17 cellular contexts compared by ENCODE assay signal in the genomic region with DNA sequence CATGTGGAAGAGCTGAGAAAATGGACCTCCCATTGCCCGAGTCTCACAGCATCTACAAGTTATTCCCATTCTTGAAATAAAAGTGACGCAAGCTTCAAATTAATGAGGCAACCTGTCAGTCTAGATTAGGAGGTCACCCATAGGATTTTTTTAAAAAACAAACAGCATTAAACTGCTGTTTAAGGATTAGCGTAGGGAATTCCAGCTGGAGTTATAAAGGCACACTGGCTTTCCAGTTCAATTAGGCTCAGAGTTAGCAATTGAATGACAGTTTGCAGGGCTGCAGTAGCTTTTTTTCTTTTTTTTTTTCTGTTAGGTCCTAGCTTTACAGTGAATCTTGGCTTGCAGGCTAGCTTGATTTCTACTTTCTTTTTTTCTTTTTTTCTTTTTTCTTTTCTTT. TPM values are rescaled to one million over a fixed set of nuclear protein-coding genes. Genes with fewer than 3 reads are reported as not detected.
A peak's percentile ranks its signal among the peaks of the same experiment; 100 is the strongest.
DNase-seq lines count a peak whose midpoint lies in the region; ATAC-seq, FAIRE-seq and TF ChIP-seq lines count a peak whose summit lies in the region.
"Had no signal": no experiment of that assay in that cellular context is flagged by ENCODE, and none has a peak within 500 bp of the region (broad histone marks: within the 10 kb centered on the region; RNA-seq: fewer than 3 reads in every experiment).

No MANE protein-coding gene starts in this region.

- no peak for DNase-seq in K562 (ENCODE audit: extremely low read depth in 1 of 4, low spot score in 3 of 4)
- DNase-seq in left lung: no peak
- no peak for DNase-seq in glutamatergic neuron
- DNase-seq in DMS 273 (lab: John Stamatoyannopoulos, UW; ENCODE audit: unreplicated experiment): no peak
- DNase-seq: ACHN, C1 segment of cervical spinal cord, DMS79 treated with DMSO at 0.1 percent for 48 hours, MV-4-11, NCI-H1694 treated with DMSO at 0.1 percent for 48 hours, NCI-H510A, PC-9 had no signal

- BruUV-seq in K562 (replicated peaks; lab: Mats Ljungman, UMichigan): no TSS peak

- H3K36me3 ChIP-seq in K562 (ENCODE audit: control insufficient read depth, insufficient read depth, low read length) (no peaks in the 10 kb centered on the region; the same call in 2 of the 3 replicates), left lung (no peaks in the 10 kb centered on the region)

- no peak overlapping the region for H3K4me2 ChIP-seq in K562 (ENCODE audit: insufficient read depth, low read length)
- H3K4me2 ChIP-seq: KMS-11, PC-9 had no signal

- H3K9me3 Mint-ChIP-seq in stimulated activated memory B cell treated with anti-CD40 and anti-IgM and Interleukin-4, amounts not matched to agents 10 μg/mL and 1 μg/mL and 100 μg/mL, for 72 hours: no peaks in the 10 kb centered on the region
- no peaks in the 10 kb centered on the region for H3K9me3 Mint-ChIP-seq in glutamatergic neuron (ENCODE audit: unreplicated experiment)

- TF ChIP-seq RAD21 in Ishikawa (IDR thresholded peaks at IDR 0.05; ENCODE audit: low read depth): no peak
- TF ChIP-seq RAD21 in K562 (CRISPR knock-in tag; conservative IDR thresholded peaks at IDR 0.05 in 1 of 2, IDR thresholded peaks at IDR 0.05 in 1 of 2): no peak

- no peak overlapping the region for H3K4me3 Mint-ChIP-seq in stimulated activated memory B cell treated with anti-CD40 and anti-IgM and Interleukin-4, amounts not matched to agents 10 μg/mL and 1 μg/mL and 100 μg/mL, for 72 hours
- no peak overlapping the region for H3K4me3 Mint-ChIP-seq in glutamatergic neuron (ENCODE audit: unreplicated experiment)

- WGBS in K562 (ENCODE audit: insufficient coverage, low coverage, missing lambda C conversion rate): 60% methylated on average over 1 of the region's 3 CpGs

- H3K4me1 ChIP-seq in K562 (replicated peaks in 1 of 2; ENCODE audit: control insufficient read depth in 2 of 2, insufficient read depth in 2 of 2, low read length in 2 of 2): peaks cover 5 to 16% of the 10 kb centered on the region in 2 experiments; a peak in 4 of 5 replicates
- peaks cover 0 to 28% of the 10 kb centered on the region in 2 donors for H3K4me1 ChIP-seq in left lung

- peak overlapping the region; percentile 48 for H3K27ac Mint-ChIP-seq in stimulated activated memory B cell treated with anti-CD40 and anti-IgM and Interleukin-4, amounts not matched to agents 10 μg/mL and 1 μg/mL and 100 μg/mL, for 72 hours
- H3K27ac Mint-ChIP-seq in glutamatergic neuron (ENCODE audit: unreplicated experiment): no peak overlapping the region

- no peak for FAIRE-seq in K562 (lab: Jason Lieb, UNC)

- POLR2A ChIA-PET in K562 (lab: Yijun Ruan, JAX): no interaction called here

- TF ChIP-seq EP300 in Ishikawa (IDR thresholded peaks at IDR 0.05; ENCODE audit: borderline replicate concordance) (no peak), K562 (IDR thresholded peaks at IDR 0.05; ENCODE audit: low read length) (no peak)

- H4K20me1 ChIP-seq in K562 (replicated peaks; ENCODE audit: control insufficient read depth, insufficient read depth, low read length): no peaks in the 10 kb centered on the region

- no peak for TF ChIP-seq CTCF in K562 (IDR thresholded peaks at IDR 0.05 in 2 of 3, conservative IDR thresholded peaks at IDR 0.05 in 1 of 3; ENCODE audit: insufficient read depth in 2 of 3, low read depth in 1 of 3, low read length in 3 of 3)
- TF ChIP-seq CTCF in left lung (IDR thresholded peaks at IDR 0.05): no peak
- TF ChIP-seq CTCF in glutamatergic neuron (IDR thresholded peaks at IDR 0.05; ENCODE audit: partially characterized antibody, unreplicated experiment): no peak

- no peaks in the 10 kb centered on the region for H3K9me1 ChIP-seq in K562 (ENCODE audit: control insufficient read depth, insufficient read depth, low read length)

- no peaks in the 10 kb centered on the region for H3K79me2 ChIP-seq in K562 (ENCODE audit: control insufficient read depth, insufficient read depth, low read length)

- H3K27ac ChIP-seq in K562 (ENCODE audit: extremely low read depth, low read depth, low read length) (no peak overlapping the region), left lung (peak overlapping the region; percentile 7 to 72)
- H3K27ac ChIP-seq: KMS-11, PC-9, RWPE1 had no signal

- no peaks in the 10 kb centered on the region for H3K27me3 ChIP-seq in K562 (ENCODE audit: control insufficient read depth in 2 of 2, insufficient read depth in 2 of 2, low read length in 2 of 2)
- H3K27me3 ChIP-seq in left lung: no peaks in the 10 kb centered on the region

- H3K4me3 ChIP-seq in K562 (no peak overlapping the region), left lung (peak overlapping the region in 1 of 2 donors; percentile 11)
- H3K4me3 ChIP-seq: PC-9 had no signal

- CTCF ChIA-PET in K562 (lab: Yijun Ruan, JAX; ENCODE audit: low intra/inter-chr PET ratio): interaction anchor here (0.6 to 1.2 kb wide), 2 partner anchors 146 to 414 kb away, joined by 3 read pairs; no protein-coding TSS in a partner anchor

- peaks cover 47% of the 10 kb centered on the region for H3K36me3 Mint-ChIP-seq in stimulated activated memory B cell treated with anti-CD40 and anti-IgM and Interleukin-4, amounts not matched to agents 10 μg/mL and 1 μg/mL and 100 μg/mL, for 72 hours
- no peaks in the 10 kb centered on the region for H3K36me3 Mint-ChIP-seq in glutamatergic neuron (ENCODE audit: unreplicated experiment)

- H3K4me1 Mint-ChIP-seq in stimulated activated memory B cell treated with anti-CD40 and anti-IgM and Interleukin-4, amounts not matched to agents 10 μg/mL and 1 μg/mL and 100 μg/mL, for 72 hours: peaks cover 6% of the 10 kb centered on the region
- peaks cover 3% of the 10 kb centered on the region for H3K4me1 Mint-ChIP-seq in glutamatergic neuron (ENCODE audit: low read depth, unreplicated experiment)

- intact Hi-C loops in K562 (cut with micrococcal nuclease): loop anchor here (2.0 to 5.0 kb wide), 7 partner anchors 21 to 299 kb away; a partner anchor contains a TSS
- intact Hi-C loops in left lung (cut with DNase I): no loop called here

- no peaks in the 10 kb centered on the region for H3K9me3 ChIP-seq in K562 (replicated peaks; ENCODE audit: control insufficient read depth, insufficient read depth, low read depth, low read length)
- H3K9me3 ChIP-seq in left lung: no peaks in the 10 kb centered on the region

- no peak for ATAC-seq in K562
- ATAC-seq in left lung: no peak
- ATAC-seq in stimulated activated memory B cell treated with anti-CD40 and anti-IgM and Interleukin-4, amounts not matched to agents 10 μg/mL and 1 μg/mL and 100 μg/mL, for 72 hours: no peak
- no peak for ATAC-seq in GM21390 (IDR thresholded peaks at IDR 0.05; ENCODE audit: unreplicated experiment)
- ATAC-seq: HCT116 had no signal

- no peaks in the 10 kb centered on the region for H3K27me3 Mint-ChIP-seq in stimulated activated memory B cell treated with anti-CD40 and anti-IgM and Interleukin-4, amounts not matched to agents 10 μg/mL and 1 μg/mL and 100 μg/mL, for 72 hours
- H3K27me3 Mint-ChIP-seq in glutamatergic neuron (ENCODE audit: unreplicated experiment): no peaks in the 10 kb centered on the region

- no peak for TF ChIP-seq POLR2A in K562 (conservative IDR thresholded peaks at IDR 0.05)

- no peak overlapping the region for H3K9ac ChIP-seq in K562 (ENCODE audit: insufficient read depth in 1 of 2, low read depth in 2 of 2, low read length in 2 of 2)
- H3K9ac ChIP-seq: KMS-11 had no signal

- in situ Hi-C loops in K562 (cut with MboI): no loop called here

- H2AFZ ChIP-seq in K562 (ENCODE audit: low read depth, low read length): no peak overlapping the region
- H2AFZ ChIP-seq: PC-9 had no signal

TF ChIP-seq in K562, 482 proteins besides CTCF, POLR2A, EP300 and RAD21 (continues in another document):
- no peak for TF ChIP-seq ZNF707 (CRISPR knock-in tag; conservative IDR thresholded peaks at IDR 0.05)
- no peak for TF ChIP-seq HMG20B (CRISPR knock-in tag; IDR thresholded peaks at IDR 0.05)

RNA-seq across cellular contexts. Expression of a gene that starts 16.2 kb away (rescaled TPM):
- total RNA-seq in K562 (2011; cell fraction: chromatin; rRNA removed; ENCODE audit: low replicate concordance): not detected in 2 replicates
- total RNA-seq in K562 (2011; cell fraction: nucleolus; rRNA removed): not detected in 2 replicates
- total RNA-seq in K562 (2011; cell fraction: nucleoplasm; rRNA removed): not detected in 2 replicates
- not detected in 2 replicates for total RNA-seq in K562 (2014; rRNA removed)
- not detected in 2 replicates for total RNA-seq in K562 (2014; rRNA removed; fragmentation: Illumina TruSeq; extraction: Trizol)
- total RNA-seq in K562 (2015; rRNA removed; fragmentation: Illumina TruSeq; extraction: Trizol): not detected in 2 replicates
- not detected in 2 replicates for total RNA-seq in K562 (2021)
- polyA plus RNA-seq in K562 (2011; rRNA removed): not detected in 2 replicates
- not detected in 2 replicates for polyA plus RNA-seq in K562 (2011; cell fraction: cytosol; rRNA removed)
- 0.07 TPM in 1 of 2 replicates, not detected in the other for polyA plus RNA-seq in K562 (2011; cell fraction: nucleus; rRNA removed)
- not detected in 2 replicates for polyA plus RNA-seq in K562 (2012)
- not detected in 2 replicates for polyA plus RNA-seq in K562 (2014; fragmentation: Illumina TruSeq; extraction: Trizol)
- polyA plus RNA-seq in K562 (2014; fragmentation: Nextera tagmentation; extraction: Ambion mirVana): not detected
- polyA plus RNA-seq in K562 (2014; rRNA removed): not detected in 2 replicates
- polyA minus RNA-seq in K562 (2011; rRNA and poly(A)+ RNA removed): not detected in 2 replicates
- not detected in 2 replicates for polyA minus RNA-seq in K562 (2011; cell fraction: cytosol; rRNA and poly(A)+ RNA removed)
- polyA minus RNA-seq in K562 (2011; cell fraction: nucleus; rRNA and poly(A)+ RNA removed): not detected in 2 replicates
- not detected for total RNA-seq in left lung
- total RNA-seq in glutamatergic neuron (ENCODE audit: unreplicated experiment): not detected
- total RNA-seq: PC-9 had no signal

RNA-seq across cellular contexts. Expression of a gene that starts 37.9 kb away (rescaled TPM):
- 15.9 and 26.9 TPM in 2 replicates for total RNA-seq in K562 (2011; cell fraction: chromatin; rRNA removed; ENCODE audit: low replicate concordance)
- total RNA-seq in K562 (2011; cell fraction: nucleolus; rRNA removed): 8.2 and 8.9 TPM in 2 replicates
- 17.7 and 25.3 TPM in 2 replicates for total RNA-seq in K562 (2011; cell fraction: nucleoplasm; rRNA removed)
- total RNA-seq in K562 (2014; rRNA removed): 7.6 and 17.3 TPM in 2 replicates
- total RNA-seq in K562 (2014; rRNA removed; fragmentation: Illumina TruSeq; extraction: Trizol): 30.3 and 31.7 TPM in 2 replicates
- total RNA-seq in K562 (2015; rRNA removed; fragmentation: Illumina TruSeq; extraction: Trizol): 22.0 and 25.3 TPM in 2 replicates
- total RNA-seq in K562 (2021): 39.5 and 41.1 TPM in 2 replicates
- polyA plus RNA-seq in K562 (2011; rRNA removed): 16.3 and 34.0 TPM in 2 replicates
- 27.1 and 27.6 TPM in 2 replicates for polyA plus RNA-seq in K562 (2011; cell fraction: cytosol; rRNA removed)
- polyA plus RNA-seq in K562 (2011; cell fraction: nucleus; rRNA removed): 11.2 and 12.6 TPM in 2 replicates
- polyA plus RNA-seq in K562 (2012): 21.7 and 32.9 TPM in 2 replicates
- 44.5 and 51.5 TPM in 2 replicates for polyA plus RNA-seq in K562 (2014; fragmentation: Illumina TruSeq; extraction: Trizol)
- polyA plus RNA-seq in K562 (2014; fragmentation: Nextera tagmentation; extraction: Ambion mirVana): 10 to 100 TPM; 12.4 to 21.8 TPM
- 29.3 and 30.3 TPM in 2 replicates for polyA plus RNA-seq in K562 (2014; rRNA removed)
- 19.5 and 28.5 TPM in 2 replicates for polyA minus RNA-seq in K562 (2011; rRNA and poly(A)+ RNA removed)
- 7.9 and 9.1 TPM in 2 replicates for polyA minus RNA-seq in K562 (2011; cell fraction: cytosol; rRNA and poly(A)+ RNA removed)
- 2.6 and 4.1 TPM in 2 replicates for polyA minus RNA-seq in K562 (2011; cell fraction: nucleus; rRNA and poly(A)+ RNA removed)
- total RNA-seq in left lung: 10 to 100 TPM; 11.0 to 13.1 TPM
- 7.1 TPM for total RNA-seq in glutamatergic neuron (ENCODE audit: unreplicated experiment)
